In the genomic region with DNA sequence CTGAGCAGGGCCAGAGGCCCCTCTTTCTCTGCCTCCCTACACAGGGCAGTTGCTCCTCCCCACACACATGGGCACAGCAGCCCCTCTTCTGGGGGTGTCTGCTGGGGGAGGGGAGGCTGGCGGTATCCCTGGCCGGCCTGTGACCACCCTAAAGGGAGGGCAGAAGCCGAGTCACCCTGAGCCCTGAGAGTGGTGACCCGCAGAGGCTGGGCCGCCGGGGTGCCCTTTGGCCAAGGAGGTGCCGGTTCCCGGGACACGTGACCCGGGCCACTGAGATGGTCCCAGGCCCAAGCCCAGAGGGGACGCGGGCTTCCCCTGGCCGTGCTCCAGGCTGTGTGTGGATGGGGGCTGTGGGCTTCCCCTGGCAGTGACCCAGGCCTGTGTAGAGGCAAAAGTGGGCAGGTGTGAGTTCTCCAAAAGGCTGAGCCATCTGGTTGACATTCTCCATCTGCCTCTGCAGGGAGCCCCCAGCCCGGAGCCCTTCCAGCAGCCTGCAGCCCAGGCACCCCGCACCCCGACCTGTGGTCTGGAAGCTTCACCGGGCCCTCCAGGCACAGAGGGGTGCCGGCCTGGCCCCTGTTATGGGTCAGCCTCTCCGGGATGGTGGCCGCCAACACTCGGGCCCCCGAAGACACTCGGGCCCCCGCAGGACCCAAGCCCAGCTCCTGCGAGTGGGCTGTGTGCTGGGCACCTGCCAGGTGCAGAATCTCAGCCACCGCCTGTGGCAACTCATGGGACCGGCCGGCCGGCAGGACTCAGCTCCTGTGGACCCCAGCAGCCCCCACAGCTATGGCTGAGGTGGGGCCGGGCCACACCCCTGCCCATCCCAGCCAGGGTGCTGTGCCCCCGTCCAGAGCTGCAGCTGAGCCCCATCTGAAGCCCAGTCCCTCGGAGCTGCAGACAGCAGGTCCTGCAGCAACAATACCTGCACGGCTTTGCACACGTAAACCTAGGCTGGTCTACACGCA, we compare ENCODE assay signal across 9 cellular contexts. TPM values are rescaled to one million over a fixed set of nuclear protein-coding genes. Genes with fewer than 3 reads are reported as not detected.
DNase-seq lines count a peak whose midpoint lies in the region; ATAC-seq, FAIRE-seq and TF ChIP-seq lines count a peak whose summit lies in the region.
"Had no signal": no experiment of that assay in that cellular context is flagged by ENCODE, and none has a peak within 500 bp of the region (broad histone marks: within the 10 kb centered on the region; RNA-seq: fewer than 3 reads in every experiment).

No MANE protein-coding gene starts in this region.

- POLR2A ChIA-PET in endothelial cell of umbilical vein (lab: Charles Lee) = no interaction called here

- intact Hi-C loops in endothelial cell of umbilical vein (cut with micrococcal nuclease) = no loop called here

- CTCF ChIA-PET in endothelial cell of umbilical vein (lab: Charles Lee) = interaction anchor here (0.5 kb wide), 1 partner anchor 117 kb away, joined by 3 read pairs; no protein-coding TSS in a partner anchor

- dilution Hi-C loops in endothelial cell of umbilical vein (cut with MboI; ENCODE audit: extremely low pct_ligation_motif_present, low sequenced_read_pairs) = no loop called here

- H3K36me3 ChIP-seq in NT2/D1 (ENCODE audit: insufficient read depth, insufficient read length, low read length) = peaks cover 3% of the 10 kb centered on the region
- no peaks in the 10 kb centered on the region for H3K36me3 ChIP-seq in endothelial cell of umbilical vein (ENCODE audit: control insufficient read depth in 2 of 2, extremely low read depth in 1 of 2, insufficient read depth in 2 of 2, low read length in 2 of 2)

- H3K9me3 Mint-ChIP-seq in osteocyte (ENCODE audit: unreplicated experiment) = no peaks in the 10 kb centered on the region

- H4K20me1 ChIP-seq in endothelial cell of umbilical vein (replicated peaks; ENCODE audit: control insufficient read depth, extremely low read depth, insufficient read depth, low read length) = no peaks in the 10 kb centered on the region

- peaks cover 12% of the 10 kb centered on the region for H3K4me1 Mint-ChIP-seq in osteocyte (ENCODE audit: unreplicated experiment)

- peak overlapping the region; percentile 50 for H3K4me3 ChIP-seq in NT2/D1 (ENCODE audit: insufficient read length, low read depth)
- no peak overlapping the region for H3K4me3 ChIP-seq in endothelial cell of umbilical vein (replicated peaks in 1 of 3; ENCODE audit: insufficient read depth in 1 of 3, low read depth in 1 of 3, low read length in 3 of 3)

- H3K27me3 ChIP-seq in NT2/D1 (ENCODE audit: insufficient read depth, insufficient read length) = peaks cover 21% of the 10 kb centered on the region
- H3K27me3 ChIP-seq in endothelial cell of umbilical vein (ENCODE audit: control insufficient read depth in 2 of 2, insufficient read depth in 2 of 2, low read length in 2 of 2) = peaks cover 10 to 22% of the 10 kb centered on the region in 2 experiments

- ATAC-seq in HG03521 (IDR thresholded peaks at IDR 0.05; ENCODE audit: unreplicated experiment) = no peak

- H3K9ac ChIP-seq in NT2/D1 (ENCODE audit: insufficient read length, low read depth) = peak overlapping the region; percentile 67
- no peak overlapping the region for H3K9ac ChIP-seq in endothelial cell of umbilical vein (replicated peaks; ENCODE audit: extremely low read depth, insufficient read depth, low read length)

- H3K9me3 ChIP-seq in NT2/D1 (ENCODE audit: insufficient read depth, low read length) (no peaks in the 10 kb centered on the region), endothelial cell of umbilical vein (replicated peaks; ENCODE audit: control insufficient read depth, insufficient read depth, low read length) (no peaks in the 10 kb centered on the region)

- H3K4me3 Mint-ChIP-seq in osteocyte (ENCODE audit: unreplicated experiment) = peak overlapping the region; percentile 78

- peaks cover 9% of the 10 kb centered on the region for H3K27me3 Mint-ChIP-seq in osteocyte (ENCODE audit: unreplicated experiment)

- H3K9me1 ChIP-seq in endothelial cell of umbilical vein (replicated peaks; ENCODE audit: control insufficient read depth, extremely low read depth, insufficient read depth, low read length) = no peaks in the 10 kb centered on the region

- no peak overlapping the region for H3K27ac Mint-ChIP-seq in osteocyte (ENCODE audit: unreplicated experiment)

- no TSS peak for BruUV-seq in endothelial cell of umbilical vein (replicated peaks; lab: Mats Ljungman, UMichigan)

- FAIRE-seq in endothelial cell of umbilical vein (lab: Jason Lieb, UNC) = no peak

- no peaks in the 10 kb centered on the region for H3K79me2 ChIP-seq in endothelial cell of umbilical vein (ENCODE audit: control insufficient read depth, insufficient read depth, low read length)

- TF ChIP-seq CTCF in endothelial cell of umbilical vein (IDR thresholded peaks at IDR 0.05; ENCODE audit: extremely low read depth in 1 of 2, insufficient read depth in 1 of 2, low read depth in 1 of 2, low read length in 2 of 2) = no peak
- TF ChIP-seq CTCF in osteocyte (IDR thresholded peaks at IDR 0.05) = no peak

- H3K27ac ChIP-seq in endothelial cell of umbilical vein (ENCODE audit: insufficient read depth, low read depth, low read length) = no peak overlapping the region

- no peak for TF ChIP-seq POLR2A in endothelial cell of umbilical vein (IDR thresholded peaks at IDR 0.05; ENCODE audit: low read depth, low read length)

- no peak overlapping the region for H3K4me2 ChIP-seq in endothelial cell of umbilical vein (ENCODE audit: insufficient read depth, low read length)

- DNase-seq in DMS 273 treated with DMSO at 0.1 percent for 48 hours (lab: John Stamatoyannopoulos, UW) = peak; percentile 25
- DNase-seq in NT2/D1 (ENCODE audit: low read depth, low spot score) = no peak
- no peak for DNase-seq in endothelial cell of umbilical vein (ENCODE audit: low read depth, low spot score)
- DNase-seq in osteocyte (ENCODE audit: extremely low spot score, unreplicated experiment) = no peak
- DNase-seq in mucosa of gallbladder (ENCODE audit: low spot score) = no peak
- DNase-seq in DMS53 treated with DMSO at 0.1 percent for 48 hours (lab: John Stamatoyannopoulos, UW; ENCODE audit: unreplicated experiment) = no peak
- DNase-seq in NCI-H748 treated with DMSO at 0.1 percent for 48 hours (lab: John Stamatoyannopoulos, UW) = no peak

- H3K4me1 ChIP-seq in NT2/D1 (ENCODE audit: insufficient read depth, insufficient read length) (peaks cover 13% of the 10 kb centered on the region), endothelial cell of umbilical vein (ENCODE audit: control insufficient read depth, extremely low read depth, insufficient read depth, low read length) (no peaks in the 10 kb centered on the region)

- H2AFZ ChIP-seq in endothelial cell of umbilical vein (ENCODE audit: low read depth, low read length) = peak overlapping the region; percentile 36

- H3K36me3 Mint-ChIP-seq in osteocyte (ENCODE audit: unreplicated experiment) = peaks cover 2% of the 10 kb centered on the region

RNA-seq across cellular contexts. Expression of gene ADM2, which starts 1.0 kb away (rescaled TPM):
- total RNA-seq in endothelial cell of umbilical vein = 0.69 and 1.5 TPM in 2 replicates
- polyA plus RNA-seq in endothelial cell of umbilical vein = 0.28 and 0.43 TPM in 2 replicates
- 0.28 and 0.54 TPM in 2 replicates for polyA plus RNA-seq in endothelial cell of umbilical vein (2011; cell fraction: cytosol; rRNA removed)
- polyA plus RNA-seq in endothelial cell of umbilical vein (2011; cell fraction: nucleus; rRNA removed) = 0.24 and 0.49 TPM in 2 replicates
- polyA plus RNA-seq in endothelial cell of umbilical vein (2012) = 0.17 and 0.29 TPM in 2 replicates
- 0.05 and 0.45 TPM in 2 replicates for polyA minus RNA-seq in endothelial cell of umbilical vein
- polyA minus RNA-seq in endothelial cell of umbilical vein (2011; cell fraction: cytosol; rRNA and poly(A)+ RNA removed) = 1.5 TPM
- polyA minus RNA-seq in endothelial cell of umbilical vein (2011; cell fraction: nucleus; rRNA and poly(A)+ RNA removed) = 0.29 and 0.77 TPM in 2 replicates
- total RNA-seq in osteocyte = 20.6 and 21.1 TPM in 2 replicates
- total RNA-seq in mucosa of gallbladder = 5.1 TPM

RNA-seq across cellular contexts. Expression of gene MIOX, which starts 4.3 kb away (rescaled TPM):
- total RNA-seq in endothelial cell of umbilical vein = not detected in 2 replicates
- not detected in 2 replicates for polyA plus RNA-seq in endothelial cell of umbilical vein
- polyA plus RNA-seq in endothelial cell of umbilical vein (2011; cell fraction: cytosol; rRNA removed) = not detected in 2 replicates
- polyA plus RNA-seq in endothelial cell of umbilical vein (2011; cell fraction: nucleus; rRNA removed) = not detected in 2 replicates
- polyA plus RNA-seq in endothelial cell of umbilical vein (2012) = not detected in 2 replicates
- polyA minus RNA-seq in endothelial cell of umbilical vein = not detected in 2 replicates
- polyA minus RNA-seq in endothelial cell of umbilical vein (2011; cell fraction: cytosol; rRNA and poly(A)+ RNA removed) = not detected
- polyA minus RNA-seq in endothelial cell of umbilical vein (2011; cell fraction: nucleus; rRNA and poly(A)+ RNA removed) = not detected in 2 replicates
- total RNA-seq in osteocyte = 0.76 and 1.5 TPM in 2 replicates
- 1.6 TPM for total RNA-seq in mucosa of gallbladder
- total RNA-seq: skeletal muscle tissue had no signal

RNA-seq across cellular contexts. Expression of gene SBF1, which starts 7.6 kb away (rescaled TPM):
- total RNA-seq in endothelial cell of umbilical vein (67.2 and 68.6 TPM in 2 replicates), osteocyte (96.5 and 110 TPM in 2 replicates), mucosa of gallbladder (95.8 TPM)
- 36.3 and 40.0 TPM in 2 replicates for polyA plus RNA-seq in endothelial cell of umbilical vein
- polyA plus RNA-seq in endothelial cell of umbilical vein (2011; cell fraction: cytosol; rRNA removed) = 21.1 and 30.2 TPM in 2 replicates
- 112 and 127 TPM in 2 replicates for polyA plus RNA-seq in endothelial cell of umbilical vein (2011; cell fraction: nucleus; rRNA removed)
- polyA plus RNA-seq in endothelial cell of umbilical vein (2012) = 24.1 and 39.3 TPM in 2 replicates
- polyA minus RNA-seq in endothelial cell of umbilical vein = 42.8 and 65.0 TPM in 2 replicates
- polyA minus RNA-seq in endothelial cell of umbilical vein (2011; cell fraction: cytosol; rRNA and poly(A)+ RNA removed) = 30.7 TPM
- polyA minus RNA-seq in endothelial cell of umbilical vein (2011; cell fraction: nucleus; rRNA and poly(A)+ RNA removed) = 58.4 and 79.4 TPM in 2 replicates

RNA-seq across cellular contexts. Expression of gene LMF2, which starts 25.1 kb away (rescaled TPM):
- total RNA-seq in endothelial cell of umbilical vein (89.7 and 94.8 TPM in 2 replicates), osteocyte (107 and 108 TPM in 2 replicates), mucosa of gallbladder (89.1 TPM)
- polyA plus RNA-seq in endothelial cell of umbilical vein = 112 and 190 TPM in 2 replicates
- 37.7 and 54.9 TPM in 2 replicates for polyA plus RNA-seq in endothelial cell of umbilical vein (2011; cell fraction: cytosol; rRNA removed)
- polyA plus RNA-seq in endothelial cell of umbilical vein (2011; cell fraction: nucleus; rRNA removed) = 326 and 351 TPM in 2 replicates
- 37.1 and 49.4 TPM in 2 replicates for polyA plus RNA-seq in endothelial cell of umbilical vein (2012)
- polyA minus RNA-seq in endothelial cell of umbilical vein = 52.8 and 61.6 TPM in 2 replicates
- polyA minus RNA-seq in endothelial cell of umbilical vein (2011; cell fraction: cytosol; rRNA and poly(A)+ RNA removed) = 36.3 TPM
- polyA minus RNA-seq in endothelial cell of umbilical vein (2011; cell fraction: nucleus; rRNA and poly(A)+ RNA removed) = 34.3 and 62.2 TPM in 2 replicates

RNA-seq across cellular contexts. Expression of gene NCAPH2, which starts 25.6 kb away (rescaled TPM):
- total RNA-seq in endothelial cell of umbilical vein (42.4 and 43.1 TPM in 2 replicates), osteocyte (46.3 and 47.0 TPM in 2 replicates), mucosa of gallbladder (35.2 TPM)
- polyA plus RNA-seq in endothelial cell of umbilical vein = 34.8 and 43.2 TPM in 2 replicates
- 31.1 and 31.3 TPM in 2 replicates for polyA plus RNA-seq in endothelial cell of umbilical vein (2011; cell fraction: cytosol; rRNA removed)
- polyA plus RNA-seq in endothelial cell of umbilical vein (2011; cell fraction: nucleus; rRNA removed) = 80.2 and 81.0 TPM in 2 replicates
- polyA plus RNA-seq in endothelial cell of umbilical vein (2012) = 15.9 and 17.4 TPM in 2 replicates
- 19.7 and 21.4 TPM in 2 replicates for polyA minus RNA-seq in endothelial cell of umbilical vein
- polyA minus RNA-seq in endothelial cell of umbilical vein (2011; cell fraction: cytosol; rRNA and poly(A)+ RNA removed) = 76.1 TPM
- 14.0 and 15.6 TPM in 2 replicates for polyA minus RNA-seq in endothelial cell of umbilical vein (2011; cell fraction: nucleus; rRNA and poly(A)+ RNA removed)
